Comparison of ENCODE assay signal across 17 cellular contexts in the genomic region with DNA sequence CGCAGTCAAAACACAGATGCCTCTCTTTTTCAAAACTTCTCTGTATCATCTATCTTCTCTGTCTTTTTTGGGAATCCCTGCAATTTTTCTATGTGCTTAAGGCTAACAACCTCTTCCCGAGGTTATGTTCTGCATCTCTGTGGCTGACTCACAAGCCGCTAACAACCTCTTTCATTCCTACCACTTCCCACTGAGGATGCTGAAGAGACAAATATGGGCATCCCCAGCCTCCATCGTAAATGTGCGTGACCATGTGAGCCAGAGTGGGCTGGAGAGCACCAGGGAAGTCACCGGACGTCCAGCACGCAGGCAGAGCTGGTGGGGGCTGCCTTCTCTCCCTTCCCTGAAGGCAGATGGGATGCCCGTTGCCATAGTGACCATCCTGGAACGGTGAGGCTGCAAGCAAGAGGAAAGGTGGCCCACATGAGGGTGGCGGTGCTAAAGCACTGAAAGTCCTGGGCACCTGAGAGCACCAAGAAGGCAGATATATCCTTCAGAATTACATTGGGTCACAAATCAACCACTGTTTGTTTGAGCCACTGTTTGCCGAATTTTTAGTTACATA.
DNase-seq lines count a peak whose midpoint lies in the region; ATAC-seq lines count a peak whose summit lies in the region.
"Had no signal": no experiment of that assay in that cellular context is flagged by ENCODE, and none has a peak within 500 bp of the region (broad histone marks: within the 10 kb centered on the region; RNA-seq: fewer than 3 reads in every experiment).

No MANE protein-coding gene starts in this region.

- H3K27me3 ChIP-seq in BLaER1 treated with 17β-estradiol and CSF1 and Interleukin-3, amounts not matched to agents 10 nM and 100 nM, result no peaks in the 10 kb centered on the region
- peaks cover 0 to 27% of the 10 kb centered on the region in 2 experiments for H3K27me3 ChIP-seq in mesenchymal stem cell (ENCODE audit: control insufficient read depth in 1 of 2, insufficient read depth in 1 of 2, low read length in 2 of 2)
- H3K27me3 ChIP-seq in naive thymus-derived CD4-positive, alpha-beta T cell (ENCODE audit: control insufficient read depth in 2 of 2, insufficient read depth in 2 of 2, low read length in 2 of 2), result no peaks in the 10 kb centered on the region
- H3K27me3 ChIP-seq: Peyer's patch had no signal

- H3K23ac ChIP-seq in mesenchymal stem cell (ENCODE audit: low read length in 2 of 2), result no peak overlapping the region

- no peak overlapping the region for H2AFZ ChIP-seq in mesenchymal stem cell (ENCODE audit: low read depth, low read length)

- H3K4me1 Mint-ChIP-seq in naive thymus-derived CD4-positive, alpha-beta T cell, result peaks cover 0 to 4% (median 0%) of the 10 kb centered on the region in 7 donors

- H3K27ac Mint-ChIP-seq in naive thymus-derived CD4-positive, alpha-beta T cell, result no peak overlapping the region

- no peak overlapping the region for H3K18ac ChIP-seq in mesenchymal stem cell (ENCODE audit: low read depth in 1 of 2, low read length in 2 of 2)

- H3K9ac ChIP-seq in BLaER1 treated with 17β-estradiol and CSF1 and Interleukin-3, amounts not matched to agents 10 nM and 100 nM, result no peak overlapping the region
- H3K9ac ChIP-seq in mesenchymal stem cell (ENCODE audit: low read length), result no peak overlapping the region

- no peak overlapping the region for H2BK5ac ChIP-seq in mesenchymal stem cell (ENCODE audit: low read depth, low read length, poor library complexity, severe bottlenecking)

- H4K91ac ChIP-seq in mesenchymal stem cell (ENCODE audit: low read length), result no peak overlapping the region

- H4K20me1 ChIP-seq in BLaER1 treated with 17β-estradiol and CSF1 and Interleukin-3, amounts not matched to agents 10 nM and 100 nM, result no peaks in the 10 kb centered on the region

- no peak overlapping the region for H4K8ac ChIP-seq in mesenchymal stem cell (ENCODE audit: low read length)

- no peaks in the 10 kb centered on the region for H3K36me3 ChIP-seq in BLaER1 treated with 17β-estradiol and CSF1 and Interleukin-3, amounts not matched to agents 10 nM and 100 nM
- no peaks in the 10 kb centered on the region for H3K36me3 ChIP-seq in mesenchymal stem cell (ENCODE audit: control insufficient read depth in 1 of 2, insufficient read depth in 2 of 2, low read depth in 1 of 2, low read length in 2 of 2)
- H3K36me3 ChIP-seq in naive thymus-derived CD4-positive, alpha-beta T cell (ENCODE audit: control insufficient read depth in 2 of 3, insufficient read depth in 3 of 3, low read length in 3 of 3), result no peaks in the 10 kb centered on the region
- H3K36me3 ChIP-seq: HAP-1, Peyer's patch had no signal

- H3K4me2 ChIP-seq in BLaER1 treated with 17β-estradiol and CSF1 and Interleukin-3, amounts not matched to agents 10 nM and 100 nM, result peak overlapping the region in 9 of 11 experiments; percentile 19 to 81 (median 71); a peak in 16 of 22 replicates
- H3K4me2 ChIP-seq in mesenchymal stem cell (ENCODE audit: low read length, poor library complexity, severe bottlenecking), result no peak overlapping the region

- CTCF ChIA-PET in naive thymus-derived CD4-positive, alpha-beta T cell (lab: Charles Lee), result no interaction called here

- WGBS in mesenchymal stem cell, result 66% methylated on average over 12 of the region's 12 CpGs

- H3K79me1 ChIP-seq in mesenchymal stem cell (replicated peaks; ENCODE audit: low read length, poor library complexity, severe bottlenecking), result no peaks in the 10 kb centered on the region

- H2AK5ac ChIP-seq in mesenchymal stem cell (ENCODE audit: low read length, severe bottlenecking), result no peak overlapping the region

- H3K4ac ChIP-seq in mesenchymal stem cell (ENCODE audit: low read depth in 1 of 2, low read length in 2 of 2), result no peak overlapping the region

- H3K14ac ChIP-seq in mesenchymal stem cell (ENCODE audit: low read length in 2 of 2), result no peak overlapping the region

- no peak for ATAC-seq in Right ventricle myocardium superior (ENCODE audit: poor library complexity)
- ATAC-seq in HG02623 (IDR thresholded peaks at IDR 0.05; ENCODE audit: unreplicated experiment), result no peak
- ATAC-seq in GM21390 (IDR thresholded peaks at IDR 0.05; ENCODE audit: unreplicated experiment), result no peak
- no peak for ATAC-seq in naive thymus-derived CD4-positive, alpha-beta T cell
- ATAC-seq: SK-N-SH treated with all-trans-retinoic acid at 6 μM for 48 hours had no signal

- intact Hi-C loops in Right ventricle myocardium superior (cut with DNase I), result no loop called here
- intact Hi-C loops in naive thymus-derived CD4-positive, alpha-beta T cell (cut with micrococcal nuclease), result no loop called here

- no peak overlapping the region for H2BK120ac ChIP-seq in mesenchymal stem cell (ENCODE audit: low read depth, low read length)

- peaks cover 0 to 4% (median 0%) of the 10 kb centered on the region in 11 donors for H3K9me3 Mint-ChIP-seq in naive thymus-derived CD4-positive, alpha-beta T cell

- H3K4me3 Mint-ChIP-seq in naive thymus-derived CD4-positive, alpha-beta T cell, result no peak overlapping the region

- POLR2A ChIA-PET in naive thymus-derived CD4-positive, alpha-beta T cell (lab: Charles Lee), result interaction anchor here (0.6 kb wide), 1 partner anchor 23 kb away, joined by 3 read pairs; no protein-coding TSS in a partner anchor

- H3K4me3 ChIP-seq in BLaER1 treated with 17β-estradiol and CSF1 and Interleukin-3, amounts not matched to agents 10 nM and 100 nM, result no peak overlapping the region
- H3K4me3 ChIP-seq in mesenchymal stem cell (ENCODE audit: insufficient read depth in 1 of 2, low read depth in 1 of 2, low read length in 2 of 2), result no peak overlapping the region
- H3K4me3 ChIP-seq in naive thymus-derived CD4-positive, alpha-beta T cell (ENCODE audit: low read length), result no peak overlapping the region
- H3K4me3 ChIP-seq: HAP-1, Peyer's patch had no signal

- H3K36me3 Mint-ChIP-seq in naive thymus-derived CD4-positive, alpha-beta T cell, result peaks cover 0 to 4% (median 0%) of the 10 kb centered on the region in 5 donors

- H3K27ac ChIP-seq in BLaER1 treated with 17β-estradiol and CSF1 and Interleukin-3, amounts not matched to agents 10 nM and 100 nM, result no peak overlapping the region
- peak overlapping the region; percentile 61 for H3K27ac ChIP-seq in mesenchymal stem cell (ENCODE audit: low read length, poor library complexity, severe bottlenecking)
- no peak overlapping the region for H3K27ac ChIP-seq in naive thymus-derived CD4-positive, alpha-beta T cell (ENCODE audit: low read depth, low read length)
- H3K27ac ChIP-seq: C4-2B, HL-60, Peyer's patch had no signal

- peaks cover 0 to 3% (median 0%) of the 10 kb centered on the region in 5 donors for H3K27me3 Mint-ChIP-seq in naive thymus-derived CD4-positive, alpha-beta T cell

- peaks cover 9 to 76% (median 62%) of the 10 kb centered on the region in 10 experiments for H3K4me1 ChIP-seq in BLaER1 treated with 17β-estradiol and CSF1 and Interleukin-3, amounts not matched to agents 10 nM and 100 nM
- peaks cover 10% of the 10 kb centered on the region for H3K4me1 ChIP-seq in mesenchymal stem cell (ENCODE audit: control insufficient read depth, insufficient read depth, low read depth, low read length)
- no peaks in the 10 kb centered on the region for H3K4me1 ChIP-seq in naive thymus-derived CD4-positive, alpha-beta T cell (ENCODE audit: control insufficient read depth in 2 of 2, insufficient read depth in 2 of 2, low read length in 2 of 2)
- H3K4me1 ChIP-seq: HAP-1, Peyer's patch had no signal

- peak overlapping the region in 1 of 2 experiments; percentile 4 for H2BK12ac ChIP-seq in mesenchymal stem cell (ENCODE audit: low read length in 2 of 2)

- H2BK15ac ChIP-seq in mesenchymal stem cell (ENCODE audit: low read depth, poor library complexity, severe bottlenecking), result no peak overlapping the region

- peaks cover 0 to 5% (median 0%) of the 10 kb centered on the region in 11 experiments; a peak in 2 of 22 replicates for H3K9me3 ChIP-seq in BLaER1 treated with 17β-estradiol and CSF1 and Interleukin-3, amounts not matched to agents 10 nM and 100 nM (replicated peaks in 1 of 11)
- no peaks in the 10 kb centered on the region for H3K9me3 ChIP-seq in mesenchymal stem cell (ENCODE audit: control insufficient read depth, low read length)
- H3K9me3 ChIP-seq in naive thymus-derived CD4-positive, alpha-beta T cell (ENCODE audit: control insufficient read depth in 2 of 3, low read length in 3 of 3), result no peaks in the 10 kb centered on the region
- H3K9me3 ChIP-seq: HAP-1, Peyer's patch had no signal

- peak; percentile 67 for DNase-seq in M059J (ENCODE audit: low read depth)
- DNase-seq in cerebellum (ENCODE audit: low spot score), result peak; percentile 79
- peak; percentile 54 for DNase-seq in mesenchymal stem cell
- no peak for DNase-seq in Right ventricle myocardium superior
- DNase-seq in naive thymus-derived CD4-positive, alpha-beta T cell, result no peak
- DNase-seq: DMS153, NCI-H1092, NCI-H2081 treated with DMSO at 0.1 percent for 48 hours, Peyer's patch, SHP77 had no signal

Comparison
In these comparisons a context has a peak if more than half of its experiments do, and no peak if none do; other contexts are left out.
1. DNase-seq: peak in M059J (single experiment), cerebellum (single experiment) and mesenchymal stem cell (single experiment); none in Right ventricle myocardium superior (single experiment) and naive thymus-derived CD4-positive, alpha-beta T cell (0 of 9).